17 cellular contexts compared by ENCODE assay signal in the genomic region with DNA sequence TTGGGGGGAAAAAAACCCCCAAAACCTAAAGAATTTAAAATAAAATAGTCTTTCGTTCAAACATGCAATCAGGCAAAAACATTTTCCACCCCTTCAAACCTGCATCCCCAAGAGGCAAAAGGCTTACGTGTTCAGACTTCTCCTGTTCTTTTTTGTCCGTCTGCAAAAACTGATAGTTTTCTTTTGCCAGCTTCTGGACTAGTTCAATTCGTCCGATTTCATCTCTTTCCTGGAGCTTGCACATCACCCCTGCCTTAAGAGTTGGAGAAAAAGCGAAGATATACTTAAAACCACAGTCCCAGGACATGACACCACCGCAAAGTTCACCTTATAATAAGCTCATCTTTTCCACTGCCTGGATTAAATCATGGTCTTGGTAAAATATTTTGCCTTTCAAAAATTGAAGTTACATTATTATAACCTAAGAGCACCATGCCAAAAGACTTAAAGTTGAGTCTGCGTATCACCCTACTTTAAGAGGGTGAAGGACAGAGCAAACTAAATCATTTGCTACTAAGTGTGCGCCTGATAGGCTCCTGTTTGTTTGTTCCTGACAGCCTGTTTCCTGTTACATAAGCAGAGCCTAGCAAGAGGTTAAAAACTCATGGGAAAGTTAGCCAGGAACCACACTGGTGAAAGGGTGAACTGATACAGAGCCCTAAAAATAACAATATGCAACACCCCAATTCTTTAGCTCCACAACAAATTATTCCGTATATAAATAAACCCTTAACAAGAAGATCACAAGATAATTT.
DNase-seq lines count a peak whose midpoint lies in the region; ATAC-seq, FAIRE-seq and TF ChIP-seq lines count a peak whose summit lies in the region.
"Had no signal": no experiment of that assay in that cellular context is flagged by ENCODE, and none has a peak within 500 bp of the region (broad histone marks: within the 10 kb centered on the region; RNA-seq: fewer than 3 reads in every experiment).

No MANE protein-coding gene starts in this region.

- H3K27me3 ChIP-seq in endothelial cell of umbilical vein (ENCODE audit: control insufficient read depth in 2 of 2, insufficient read depth in 2 of 2, low read length in 2 of 2) (no peaks in the 10 kb centered on the region), HepG2 (ENCODE audit: control insufficient read depth in 1 of 2, insufficient read depth in 2 of 2, low read length in 2 of 2) (no peaks in the 10 kb centered on the region), spleen (replicated peaks in 1 of 7) (no peaks in the 10 kb centered on the region)
- H3K27me3 ChIP-seq in CD8-positive, alpha-beta memory T cell (ENCODE audit: insufficient read depth, low read length, poor library complexity, severe bottlenecking) = no peaks in the 10 kb centered on the region
- H3K27me3 ChIP-seq: Peyer's patch had no signal

- H3K4me1 ChIP-seq in endothelial cell of umbilical vein (ENCODE audit: control insufficient read depth, extremely low read depth, insufficient read depth, low read length) = peaks cover 51% of the 10 kb centered on the region
- peaks cover 29% of the 10 kb centered on the region for H3K4me1 ChIP-seq in HepG2 (ENCODE audit: insufficient read depth, low read length)
- H3K4me1 ChIP-seq in spleen = peaks cover 0 to 45% (median 1%) of the 10 kb centered on the region in 6 donors
- no peaks in the 10 kb centered on the region for H3K4me1 ChIP-seq in CD8-positive, alpha-beta memory T cell (ENCODE audit: insufficient read depth, low read length)
- H3K4me1 ChIP-seq: Peyer's patch had no signal

- TF ChIP-seq CTCF in endothelial cell of umbilical vein (IDR thresholded peaks at IDR 0.05; ENCODE audit: extremely low read depth in 1 of 2, insufficient read depth in 1 of 2, low read depth in 1 of 2, low read length in 2 of 2) (no peak), HepG2 (CRISPR knock-in tag; IDR thresholded peaks at IDR 0.05) (no peak), spleen (IDR thresholded peaks at IDR 0.05 in 8 of 11, conservative IDR thresholded peaks at IDR 0.05 in 3 of 11) (no peak)

- no peaks in the 10 kb centered on the region for H3K36me3 ChIP-seq in endothelial cell of umbilical vein (ENCODE audit: control insufficient read depth in 2 of 2, extremely low read depth in 1 of 2, insufficient read depth in 2 of 2, low read length in 2 of 2)
- H3K36me3 ChIP-seq in HepG2 (replicated peaks in 1 of 2; ENCODE audit: control insufficient read depth in 1 of 2, insufficient read depth in 2 of 2, low read length in 2 of 2) = peaks cover 10 to 67% of the 10 kb centered on the region in 2 experiments
- no peaks in the 10 kb centered on the region for H3K36me3 ChIP-seq in spleen
- H3K36me3 ChIP-seq in CD8-positive, alpha-beta memory T cell (ENCODE audit: insufficient read depth, low read length) = no peaks in the 10 kb centered on the region
- H3K36me3 ChIP-seq: Peyer's patch had no signal

- 96% methylated on average over 10 of the region's 10 CpGs for WGBS in HepG2 (ENCODE audit: low lambda C conversion rate)
- WGBS in spleen, 5 donors = 49 to 72% (median 59%) methylated on average over 10 of the region's 10 CpGs

- dilution Hi-C loops in endothelial cell of umbilical vein (cut with MboI; ENCODE audit: extremely low pct_ligation_motif_present, low sequenced_read_pairs) = no loop called here

- peak overlapping the region; percentile 98 for H3K27ac ChIP-seq in endothelial cell of umbilical vein (ENCODE audit: insufficient read depth, low read depth, low read length)
- no peak overlapping the region for H3K27ac ChIP-seq in HepG2 (ENCODE audit: extremely low read length, insufficient read depth, low read length)
- H3K27ac ChIP-seq in spleen = peak overlapping the region; percentile 58 to 83 (median 80)
- no peak overlapping the region for H3K27ac ChIP-seq in CD8-positive, alpha-beta memory T cell (ENCODE audit: low read depth, low read length)

- H3K4me1 Mint-ChIP-seq in activated T-cell treated with anti-CD3 and anti-CD28 coated beads, Interleukin-2, amount 50 U/mL, for 72 hours (ENCODE audit: low read depth) = no peaks in the 10 kb centered on the region
- H3K4me1 Mint-ChIP-seq in CD8-positive, alpha-beta memory T cell = no peaks in the 10 kb centered on the region

- H4K20me1 ChIP-seq in endothelial cell of umbilical vein (replicated peaks; ENCODE audit: control insufficient read depth, extremely low read depth, insufficient read depth, low read length) (no peaks in the 10 kb centered on the region), HepG2 (ENCODE audit: insufficient read depth, low read length) (no peaks in the 10 kb centered on the region; the same call in 1 of the 2 replicates)

- no peak for TF ChIP-seq RAD21 in HepG2 (CRISPR knock-in tag; IDR thresholded peaks at IDR 0.05)

- H3K36me3 Mint-ChIP-seq in activated T-cell treated with anti-CD3 and anti-CD28 coated beads, Interleukin-2, amount 50 U/mL, for 72 hours (ENCODE audit: insufficient read depth in 2 of 2) = no peaks in the 10 kb centered on the region
- no peaks in the 10 kb centered on the region for H3K36me3 Mint-ChIP-seq in CD8-positive, alpha-beta memory T cell
- H3K36me3 Mint-ChIP-seq: brain had no signal

- H3K79me2 ChIP-seq in endothelial cell of umbilical vein (ENCODE audit: control insufficient read depth, insufficient read depth, low read length) = peaks cover 22% of the 10 kb centered on the region
- no peaks in the 10 kb centered on the region for H3K79me2 ChIP-seq in HepG2 (ENCODE audit: insufficient read depth, low read length)

- H3K4me3 Mint-ChIP-seq in activated T-cell treated with anti-CD3 and anti-CD28 coated beads, Interleukin-2, amount 50 U/mL, for 72 hours = no peak overlapping the region
- H3K4me3 Mint-ChIP-seq in CD8-positive, alpha-beta memory T cell = no peak overlapping the region
- H3K4me3 Mint-ChIP-seq: brain had no signal

- no peaks in the 10 kb centered on the region for H3K9me3 Mint-ChIP-seq in activated T-cell treated with anti-CD3 and anti-CD28 coated beads, Interleukin-2, amount 50 U/mL, for 72 hours
- H3K9me3 Mint-ChIP-seq in CD8-positive, alpha-beta memory T cell = no peaks in the 10 kb centered on the region

- intact Hi-C loops in endothelial cell of umbilical vein (cut with micrococcal nuclease) (loop anchor here (1.0 to 10.0 kb wide), 7 partner anchors 77 to 795 kb away; a partner anchor contains a TSS), HepG2 (cut with micrococcal nuclease; ENCODE audit: unreplicated experiment) (no loop called here), spleen (cut with DNase I; ENCODE audit: low total_unique reads) (no loop called here)

- ATAC-seq in HepG2 = no peak
- no peak for ATAC-seq in activated T-cell treated with anti-CD3 and anti-CD28 coated beads, Interleukin-2, amount 50 U/mL, for 72 hours (replicated peaks in 1 of 2)
- ATAC-seq: K562; stimulated activated naive CD8-positive, alpha-beta T cell treated with anti-CD3 and anti-CD28 coated beads, Interleukin-15, Interleukin-2, amounts not matched to agents 100 U/mL and 50 U/mL, for 24 hours had no signal

- peak overlapping the region; percentile 41 to 85 (median 73) for H3K4me3 ChIP-seq in endothelial cell of umbilical vein (replicated peaks in 1 of 3; ENCODE audit: insufficient read depth in 1 of 3, low read depth in 1 of 3, low read length in 3 of 3)
- no peak overlapping the region for H3K4me3 ChIP-seq in HepG2 (replicated peaks in 1 of 3; ENCODE audit: insufficient read depth in 1 of 3, low read depth in 2 of 3, low read length in 3 of 3)
- peak overlapping the region; percentile 16 to 70 (median 45) for H3K4me3 ChIP-seq in spleen
- no peak overlapping the region for H3K4me3 ChIP-seq in CD8-positive, alpha-beta memory T cell (ENCODE audit: low read length)
- H3K4me3 ChIP-seq: K562 had no signal

- H2AFZ ChIP-seq in endothelial cell of umbilical vein (ENCODE audit: low read depth, low read length) (no peak overlapping the region), HepG2 (ENCODE audit: low read length) (no peak overlapping the region)

- TF ChIP-seq EP300 in HepG2 (IDR thresholded peaks at IDR 0.05; ENCODE audit: low read depth in 2 of 2, low read length in 2 of 2) = no peak
- TF ChIP-seq EP300 in HepG2 (CRISPR knock-in tag; IDR thresholded peaks at IDR 0.05; ENCODE audit: borderline replicate concordance) = no peak

- TF ChIP-seq POLR2A in endothelial cell of umbilical vein (IDR thresholded peaks at IDR 0.05; ENCODE audit: low read depth, low read length) = peak; percentile 66
- TF ChIP-seq POLR2A in HepG2 (IDR thresholded peaks at IDR 0.05; ENCODE audit: insufficient read depth in 1 of 2, low read depth in 2 of 2, low read length in 2 of 2) = no peak
- TF ChIP-seq POLR2A in spleen (IDR thresholded peaks at IDR 0.05) = peak in 1 of 3 donors; percentile 39

- TSS peak; percentile 64 for BruUV-seq in endothelial cell of umbilical vein (replicated peaks; lab: Mats Ljungman, UMichigan)
- BruUV-seq in HepG2 (replicated peaks; lab: Mats Ljungman, UMichigan) = no TSS peak

- in situ Hi-C loops in HepG2 (cut with HindIII; ENCODE audit: extremely low pct_ligation_motif_present, low pct_unique_long_range_greater_than_20kb) = no loop called here

- peaks cover 26% of the 10 kb centered on the region for H3K27me3 Mint-ChIP-seq in activated T-cell treated with anti-CD3 and anti-CD28 coated beads, Interleukin-2, amount 50 U/mL, for 72 hours (ENCODE audit: low read depth)
- peaks cover 0 to 30% of the 10 kb centered on the region in 2 donors for H3K27me3 Mint-ChIP-seq in CD8-positive, alpha-beta memory T cell

- no peaks in the 10 kb centered on the region for H3K9me1 ChIP-seq in endothelial cell of umbilical vein (replicated peaks; ENCODE audit: control insufficient read depth, extremely low read depth, insufficient read depth, low read length)

- CTCF ChIA-PET in endothelial cell of umbilical vein (lab: Charles Lee) = interaction anchor here (0.7 to 1.5 kb wide), 7 partner anchors 10 to 276 kb away, joined by 3 to 7 read pairs (median 3); no protein-coding TSS in a partner anchor
- CTCF ChIA-PET in HepG2 (lab: Yijun Ruan, JAX; ENCODE audit: low intra/inter-chr PET ratio, low total read pairs) = no interaction called here
- CTCF ChIA-PET in CD8-positive, alpha-beta memory T cell (lab: Charles Lee) = no interaction called here

- POLR2A ChIA-PET in endothelial cell of umbilical vein (lab: Charles Lee) = no interaction called here
- POLR2A ChIA-PET in HepG2 (lab: Yijun Ruan, JAX) = no interaction called here
- POLR2A ChIA-PET in CD8-positive, alpha-beta memory T cell (lab: Charles Lee) = no interaction called here

- peak overlapping the region; percentile 96 for H3K9ac ChIP-seq in endothelial cell of umbilical vein (replicated peaks; ENCODE audit: extremely low read depth, insufficient read depth, low read length)
- no peak overlapping the region for H3K9ac ChIP-seq in HepG2 (ENCODE audit: insufficient read depth, low read depth, low read length)

- H3K4me2 ChIP-seq in endothelial cell of umbilical vein (ENCODE audit: insufficient read depth, low read length) (peak overlapping the region; percentile 99), HepG2 (ENCODE audit: low read depth, low read length) (no peak overlapping the region)

- FAIRE-seq in endothelial cell of umbilical vein (lab: Jason Lieb, UNC) (peak; percentile 77), HepG2 (lab: Jason Lieb, UNC) (no peak)
- FAIRE-seq: GM18507, K562 had no signal

- H3K9me3 ChIP-seq in endothelial cell of umbilical vein (replicated peaks; ENCODE audit: control insufficient read depth, insufficient read depth, low read length) (no peaks in the 10 kb centered on the region), HepG2 (ENCODE audit: low read length) (no peaks in the 10 kb centered on the region), spleen (no peaks in the 10 kb centered on the region)
- H3K9me3 ChIP-seq in CD8-positive, alpha-beta memory T cell (ENCODE audit: low read length) = no peaks in the 10 kb centered on the region
- H3K9me3 ChIP-seq: Peyer's patch had no signal

- H3K27ac Mint-ChIP-seq in activated T-cell treated with anti-CD3 and anti-CD28 coated beads, Interleukin-2, amount 50 U/mL, for 72 hours = no peak overlapping the region
- H3K27ac Mint-ChIP-seq in CD8-positive, alpha-beta memory T cell = no peak overlapping the region
- H3K27ac Mint-ChIP-seq: brain had no signal

- DNase-seq in HT1080 (ENCODE audit: low read depth) (peak; percentile 14), endothelial cell of umbilical vein (ENCODE audit: low read depth, low spot score) (peak; percentile 96), HepG2 (ENCODE audit: low spot score) (no peak), spleen (no peak), DMS153 treated with DMSO at 0.1 percent for 48 hours (lab: John Stamatoyannopoulos, UW; ENCODE audit: unreplicated experiment) (no peak)
- DNase-seq in activated T-cell treated with anti-CD3 and anti-CD28 coated beads, Interleukin-2, amount 50 U/mL, for 72 hours = no peak
- no peak for DNase-seq in stimulated activated CD4-positive, alpha-beta T cell treated with anti-CD3 and anti-CD28 coated beads, Interleukin-4, amount 100 ng/mL, for 4 hours
- DNase-seq in CD8-positive, alpha-beta memory T cell = no peak
- DNase-seq: activated CD4-positive, alpha-beta T cell treated with anti-CD3 and anti-CD28 coated beads, Interleukin-2, amount 50 U/mL, for 1 hour; NCI-H1105 treated with DMSO at 0.1 percent for 48 hours; NCI-H510A; Peyer's patch; stimulated activated naive CD8-positive, alpha-beta T cell treated with anti-CD3 and anti-CD28 coated beads, Interleukin-15, Interleukin-2, amounts not matched to agents 100 U/mL and 50 U/mL, for 24 hours; T-helper 1 cell had no signal

Comparison
In these comparisons a context has a peak if more than half of its experiments do, and no peak if none do; other contexts are left out.
1. DNase-seq: peak in HT1080 (single experiment) and endothelial cell of umbilical vein (single experiment); none in HepG2 (single experiment), spleen (single experiment), activated T-cell treated with anti-CD3 and anti-CD28 coated beads, Interleukin-2, amount 50 U/mL, for 72 hours (0 of 2), DMS153 treated with DMSO at 0.1 percent for 48 hours (single experiment), stimulated activated CD4-positive, alpha-beta T cell treated with anti-CD3 and anti-CD28 coated beads, Interleukin-4, amount 100 ng/mL, for 4 hours (0 of 2) and CD8-positive, alpha-beta memory T cell (0 of 5).
2. H3K27ac ChIP-seq: peak in endothelial cell of umbilical vein (single experiment) and spleen (8 of 8); none in HepG2 (single experiment) and CD8-positive, alpha-beta memory T cell (single experiment).
3. H3K4me3 ChIP-seq: peak in endothelial cell of umbilical vein (3 of 3) and spleen (8 of 8); none in HepG2 (0 of 3) and CD8-positive, alpha-beta memory T cell (single experiment).